ENCODE assay signal across 18 cellular contexts in the genomic region with DNA sequence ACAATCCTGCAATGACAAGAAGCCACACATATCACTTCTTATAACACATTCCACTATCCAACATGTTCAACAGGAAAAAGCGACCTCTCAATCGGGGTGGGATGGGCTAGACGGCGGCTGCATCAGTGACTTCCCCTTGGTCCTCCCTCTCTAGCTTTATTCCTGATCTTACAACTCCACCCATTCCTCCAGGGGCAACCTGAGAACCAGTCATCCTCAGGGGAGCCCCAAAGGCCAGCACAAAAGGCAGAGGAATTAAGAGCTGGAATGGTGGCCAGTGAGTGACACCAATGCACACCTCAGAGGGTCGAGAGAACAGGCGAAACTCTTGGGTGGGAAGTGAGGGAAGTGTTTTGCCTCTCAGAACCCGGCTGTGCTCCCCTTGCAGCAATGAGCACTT. TPM values are rescaled to one million over a fixed set of nuclear protein-coding genes. Genes with fewer than 3 reads are reported as not detected.
DNase-seq lines count a peak whose midpoint lies in the region; ATAC-seq, FAIRE-seq and TF ChIP-seq lines count a peak whose summit lies in the region.
"Had no signal": no experiment of that assay in that cellular context is flagged by ENCODE, and none has a peak within 500 bp of the region (broad histone marks: within the 10 kb centered on the region; RNA-seq: fewer than 3 reads in every experiment).

No MANE protein-coding gene starts in this region.

- H3K4me1 ChIP-seq in mammary epithelial cell (ENCODE audit: insufficient read depth, low read length) (peaks cover 22% of the 10 kb centered on the region), smooth muscle cell (ENCODE audit: low read depth) (no peaks in the 10 kb centered on the region), upper lobe of left lung (no peaks in the 10 kb centered on the region)
- H3K4me1 ChIP-seq: sigmoid colon had no signal

- no peaks in the 10 kb centered on the region for H3K9me3 Mint-ChIP-seq in activated CD4-positive, alpha-beta memory T cell treated with anti-CD3 and anti-CD28 coated beads for 36 hours
- H3K9me3 Mint-ChIP-seq in activated CD4-positive, alpha-beta memory T cell treated with anti-CD3 and anti-CD28 coated beads, Interleukin-2, amount 10 ng/mL, durations not matched to agents 7 days and 5 days, result no peaks in the 10 kb centered on the region

- no peak for TF ChIP-seq POLR2A in GM18505 (IDR thresholded peaks at IDR 0.05; ENCODE audit: borderline replicate concordance, extremely low read depth, insufficient read depth, insufficient read length)
- no peak for TF ChIP-seq POLR2A in upper lobe of left lung (IDR thresholded peaks at IDR 0.05)

- H3K27ac Mint-ChIP-seq in activated CD4-positive, alpha-beta memory T cell treated with anti-CD3 and anti-CD28 coated beads for 36 hours, result peak overlapping the region; percentile 64
- H3K27ac Mint-ChIP-seq in activated CD4-positive, alpha-beta memory T cell treated with anti-CD3 and anti-CD28 coated beads, Interleukin-2, amount 10 ng/mL, durations not matched to agents 7 days and 5 days, result no peak overlapping the region

- H2AFZ ChIP-seq in mammary epithelial cell (ENCODE audit: low read depth, low read length), result no peak overlapping the region
- H2AFZ ChIP-seq in smooth muscle cell (ENCODE audit: low read depth), result no peak overlapping the region
- H2AFZ ChIP-seq: PC-9 had no signal

- peaks cover 56% of the 10 kb centered on the region for H3K4me1 Mint-ChIP-seq in activated CD4-positive, alpha-beta memory T cell treated with anti-CD3 and anti-CD28 coated beads for 36 hours (ENCODE audit: low read depth)
- H3K4me1 Mint-ChIP-seq in activated CD4-positive, alpha-beta memory T cell treated with anti-CD3 and anti-CD28 coated beads, Interleukin-2, amount 10 ng/mL, durations not matched to agents 7 days and 5 days, result peaks cover 40% of the 10 kb centered on the region

- H3K27me3 Mint-ChIP-seq in activated CD4-positive, alpha-beta memory T cell treated with anti-CD3 and anti-CD28 coated beads for 36 hours, result no peaks in the 10 kb centered on the region
- no peaks in the 10 kb centered on the region for H3K27me3 Mint-ChIP-seq in activated CD4-positive, alpha-beta memory T cell treated with anti-CD3 and anti-CD28 coated beads, Interleukin-2, amount 10 ng/mL, durations not matched to agents 7 days and 5 days
- H3K27me3 Mint-ChIP-seq: activated CD8-positive, alpha-beta memory T cell treated with anti-CD3 and anti-CD28 coated beads, Interleukin-2, amount 10 ng/mL, durations not matched to agents 7 days and 5 days had no signal

- 94% methylated on average over 7 of the region's 7 CpGs for WGBS in mammary epithelial cell (ENCODE audit: low coverage, missing lambda C conversion rate)
- WGBS in smooth muscle cell (ENCODE audit: low lambda C conversion rate), result 94% methylated on average over 7 of the region's 7 CpGs
- WGBS in upper lobe of left lung, 2 donors, result 89 to 91% methylated on average over 7 of the region's 7 CpGs

- DNase-seq in activated CD4-positive, alpha-beta memory T cell treated with anti-CD3 and anti-CD28 coated beads for 36 hours, result no peak
- DNase-seq in activated CD4-positive, alpha-beta memory T cell treated with anti-CD3 and anti-CD28 coated beads, Interleukin-2, amount 10 ng/mL, durations not matched to agents 7 days and 5 days, result no peak
- DNase-seq in mammary epithelial cell (no peak), smooth muscle cell (lab: John Stamatoyannopoulos, UW; ENCODE audit: unreplicated experiment) (no peak), GM19239 (ENCODE audit: insufficient read length, low spot score) (no peak), upper lobe of left lung (no peak)
- DNase-seq: 8988T; activated CD8-positive, alpha-beta memory T cell treated with anti-CD3 and anti-CD28 coated beads, Interleukin-2, amount 10 ng/mL, durations not matched to agents 7 days and 5 days; effector CD8-positive, alpha-beta T cell; NCI-H2107; NCI-H69; sigmoid colon; stimulated activated CD4-positive, alpha-beta T cell treated with anti-CD3 and anti-CD28 coated beads, Interleukin-2, amount 100 ng/mL, for 48 hours had no signal

- intact Hi-C loops in activated CD4-positive, alpha-beta memory T cell treated with anti-CD3 and anti-CD28 coated beads for 36 hours (cut with micrococcal nuclease), result no loop called here
- intact Hi-C loops in mammary epithelial cell (cut with micrococcal nuclease), result no loop called here

- H3K4me2 ChIP-seq in mammary epithelial cell (ENCODE audit: insufficient read depth, low read depth, low read length) (peak overlapping the region; percentile 4), smooth muscle cell (no peak overlapping the region)
- H3K4me2 ChIP-seq: PC-9 had no signal

- ATAC-seq in GM18505 (IDR thresholded peaks at IDR 0.05; ENCODE audit: unreplicated experiment), result no peak
- ATAC-seq in upper lobe of left lung (ENCODE audit: low FRiP score in 2 of 2), result no peak
- ATAC-seq: activated CD8-positive, alpha-beta memory T cell treated with anti-CD3 and anti-CD28 coated beads, Interleukin-2, amount 10 ng/mL, durations not matched to agents 7 days and 5 days had no signal

- H3K9ac ChIP-seq in mammary epithelial cell (ENCODE audit: insufficient read depth, low read length) (no peak overlapping the region), smooth muscle cell (ENCODE audit: low read depth) (no peak overlapping the region)

- peaks cover 18% of the 10 kb centered on the region for H3F3A ChIP-seq in smooth muscle cell (ENCODE audit: low read depth)

- no peak for TF ChIP-seq CTCF in mammary epithelial cell (conservative IDR thresholded peaks at IDR 0.05 in 1 of 2, IDR thresholded peaks at IDR 0.05 in 1 of 2; ENCODE audit: extremely low read depth in 1 of 2, insufficient read depth in 1 of 2, low read depth in 1 of 2, low read length in 2 of 2)
- TF ChIP-seq CTCF in smooth muscle cell (IDR thresholded peaks at IDR 0.05; ENCODE audit: borderline replicate concordance, insufficient read depth, poor library complexity, severe bottlenecking), result no peak
- no peak for TF ChIP-seq CTCF in upper lobe of left lung (IDR thresholded peaks at IDR 0.05)

- H3K9me3 ChIP-seq in mammary epithelial cell (replicated peaks; ENCODE audit: insufficient read depth, low read length) (no peaks in the 10 kb centered on the region), smooth muscle cell (replicated peaks; ENCODE audit: low read depth) (no peaks in the 10 kb centered on the region), upper lobe of left lung (no peaks in the 10 kb centered on the region)
- H3K9me3 ChIP-seq: neutrophil, sigmoid colon had no signal

- TF ChIP-seq EP300 in upper lobe of left lung (IDR thresholded peaks at IDR 0.05), result no peak

- H4K20me1 ChIP-seq in mammary epithelial cell (ENCODE audit: insufficient read depth, low read length), result peaks cover 25% of the 10 kb centered on the region
- peaks cover 100% of the 10 kb centered on the region for H4K20me1 ChIP-seq in smooth muscle cell (ENCODE audit: low read depth)

- CTCF ChIA-PET in activated CD4-positive, alpha-beta memory T cell treated with anti-CD3 and anti-CD28 coated beads for 36 hours (lab: Charles Lee), result interaction anchor here (2.3 kb wide), 1 partner anchor 8 kb away, joined by 16 read pairs; the partner anchor contains the start of gene SNHG17
- CTCF ChIA-PET in activated CD4-positive, alpha-beta memory T cell treated with anti-CD3 and anti-CD28 coated beads, Interleukin-2, amount 10 ng/mL, durations not matched to agents 7 days and 5 days (lab: Charles Lee), result interaction anchor here (1.0 kb wide), 1 partner anchor 20 kb away, joined by 3 read pairs; no protein-coding TSS in a partner anchor
- CTCF ChIA-PET in mammary epithelial cell (lab: Charles Lee; ENCODE audit: low non-redundant PET), result no interaction called here

- BruUV-seq in mammary epithelial cell (replicated peaks; lab: Mats Ljungman, UMichigan), result no TSS peak

- H3K36me3 Mint-ChIP-seq in activated CD4-positive, alpha-beta memory T cell treated with anti-CD3 and anti-CD28 coated beads for 36 hours, result peaks cover 78% of the 10 kb centered on the region
- H3K36me3 Mint-ChIP-seq in activated CD4-positive, alpha-beta memory T cell treated with anti-CD3 and anti-CD28 coated beads, Interleukin-2, amount 10 ng/mL, durations not matched to agents 7 days and 5 days (ENCODE audit: low read depth), result peaks cover 79% of the 10 kb centered on the region

- no peak for FAIRE-seq in GM19239 (lab: Jason Lieb, UNC)

- POLR2A ChIA-PET in activated CD4-positive, alpha-beta memory T cell treated with anti-CD3 and anti-CD28 coated beads for 36 hours (lab: Charles Lee), result interaction anchor here (2.4 to 4.1 kb wide), 2 partner anchors 8 to 20 kb away, joined by 7 to 31 read pairs; partner anchors contain the start of gene SNHG17
- POLR2A ChIA-PET in activated CD4-positive, alpha-beta memory T cell treated with anti-CD3 and anti-CD28 coated beads, Interleukin-2, amount 10 ng/mL, durations not matched to agents 7 days and 5 days (lab: Charles Lee), result interaction anchor here (0.6 to 3.1 kb wide), 3 partner anchors 8 to 47 kb away, joined by 3 to 30 read pairs (median 5); partner anchors contain the start of gene SNHG17

- peaks cover 70% of the 10 kb centered on the region for H3K36me3 ChIP-seq in mammary epithelial cell (ENCODE audit: insufficient read depth, low read length)
- H3K36me3 ChIP-seq in smooth muscle cell (ENCODE audit: low read depth), result peaks cover 9% of the 10 kb centered on the region
- H3K36me3 ChIP-seq in upper lobe of left lung, result peaks cover 52 to 100% (median 89%) of the 10 kb centered on the region in 4 donors

- H3K4me3 ChIP-seq in mammary epithelial cell (replicated peaks in 1 of 3; ENCODE audit: insufficient read depth in 1 of 3, low read depth in 2 of 3, low read length in 3 of 3), result no peak overlapping the region
- H3K4me3 ChIP-seq in smooth muscle cell, result no peak overlapping the region
- no peak overlapping the region for H3K4me3 ChIP-seq in upper lobe of left lung
- H3K4me3 ChIP-seq: cardiac muscle cell, PC-9, sigmoid colon had no signal

- in situ Hi-C loops in mammary epithelial cell (cut with MboI; ENCODE audit: low sequenced_read_pairs in 2 of 2), result no loop called here

- no peak overlapping the region for H3K4me3 Mint-ChIP-seq in activated CD4-positive, alpha-beta memory T cell treated with anti-CD3 and anti-CD28 coated beads for 36 hours
- no peak overlapping the region for H3K4me3 Mint-ChIP-seq in activated CD4-positive, alpha-beta memory T cell treated with anti-CD3 and anti-CD28 coated beads, Interleukin-2, amount 10 ng/mL, durations not matched to agents 7 days and 5 days
- H3K4me3 Mint-ChIP-seq: activated CD8-positive, alpha-beta memory T cell treated with anti-CD3 and anti-CD28 coated beads, Interleukin-2, amount 10 ng/mL, durations not matched to agents 7 days and 5 days had no signal

- peaks cover 95% of the 10 kb centered on the region for H3K79me2 ChIP-seq in mammary epithelial cell (ENCODE audit: insufficient read depth, low read length)
- H3K79me2 ChIP-seq in smooth muscle cell (ENCODE audit: low read depth), result peaks cover 55% of the 10 kb centered on the region

- H3K27me3 ChIP-seq in mammary epithelial cell (ENCODE audit: insufficient read depth, low read length), result no peaks in the 10 kb centered on the region
- H3K27me3 ChIP-seq in smooth muscle cell (ENCODE audit: low read depth), result no peaks in the 10 kb centered on the region
- H3K27me3 ChIP-seq in upper lobe of left lung, result no peaks in the 10 kb centered on the region
- H3K27me3 ChIP-seq: cardiac muscle cell, neutrophil, sigmoid colon had no signal

- dilution Hi-C loops in mammary epithelial cell (cut with HindIII; ENCODE audit: low sequenced_read_pairs), result loop anchor here (5.0 kb wide), 1 partner anchor 34 kb away; no protein-coding TSS in a partner anchor

- H3K27ac ChIP-seq in mammary epithelial cell (ENCODE audit: insufficient read depth, low read depth, low read length), result no peak overlapping the region
- peak overlapping the region; percentile 73 for H3K27ac ChIP-seq in smooth muscle cell (ENCODE audit: low read depth)
- H3K27ac ChIP-seq in upper lobe of left lung, result no peak overlapping the region
- H3K27ac ChIP-seq: cardiac muscle cell, neutrophil, PC-9, sigmoid colon had no signal

RNA-seq across cellular contexts. Expression of gene SNHG17, which starts 8.6 kb away (rescaled TPM):
- total RNA-seq in activated CD4-positive, alpha-beta memory T cell treated with anti-CD3 and anti-CD28 coated beads for 36 hours, result 10 to 100 TPM; 55.4 to 55.6 TPM
- 10 to 100 TPM; 30.1 to 33.4 TPM for total RNA-seq in activated CD4-positive, alpha-beta memory T cell treated with anti-CD3 and anti-CD28 coated beads, Interleukin-2, amount 10 ng/mL, durations not matched to agents 7 days and 5 days
- 143 TPM for polyA plus RNA-seq in PFSK-1 (2012; ENCODE audit: insufficient read length, low read depth)
- total RNA-seq in mammary epithelial cell (100 to 1,000 TPM in 1 of 2 donors, 1 to 10 TPM in 1; 8.0 to 109 TPM), smooth muscle cell (5.5 and 6.7 TPM in 2 replicates), upper lobe of left lung (10 to 100 TPM; 14.7 to 40.0 (median 20.3) TPM)
- polyA plus RNA-seq in mammary epithelial cell (28.6 TPM), smooth muscle cell (19.6 and 26.4 TPM in 2 replicates)
- polyA minus RNA-seq in mammary epithelial cell, result 37.7 TPM

RNA-seq across cellular contexts. Expression of gene RALGAPB, which starts 46.1 kb away (rescaled TPM):
- 10 to 100 TPM; 25.7 to 25.8 TPM for total RNA-seq in activated CD4-positive, alpha-beta memory T cell treated with anti-CD3 and anti-CD28 coated beads for 36 hours
- 10 to 100 TPM; 30.5 to 31.3 TPM for total RNA-seq in activated CD4-positive, alpha-beta memory T cell treated with anti-CD3 and anti-CD28 coated beads, Interleukin-2, amount 10 ng/mL, durations not matched to agents 7 days and 5 days
- 15.3 TPM for polyA plus RNA-seq in PFSK-1 (2012; ENCODE audit: insufficient read length, low read depth)
- total RNA-seq in mammary epithelial cell (10 to 100 TPM; 42.3 to 54.7 TPM), smooth muscle cell (33.3 and 43.2 TPM in 2 replicates), upper lobe of left lung (10 to 100 TPM; 27.0 to 76.5 (median 32.1) TPM)
- polyA plus RNA-seq in mammary epithelial cell (13.2 TPM), smooth muscle cell (8.9 and 11.4 TPM in 2 replicates)
- 26.8 TPM for polyA minus RNA-seq in mammary epithelial cell
